ENCODE assay signal across 12 cellular contexts in the genomic region with DNA sequence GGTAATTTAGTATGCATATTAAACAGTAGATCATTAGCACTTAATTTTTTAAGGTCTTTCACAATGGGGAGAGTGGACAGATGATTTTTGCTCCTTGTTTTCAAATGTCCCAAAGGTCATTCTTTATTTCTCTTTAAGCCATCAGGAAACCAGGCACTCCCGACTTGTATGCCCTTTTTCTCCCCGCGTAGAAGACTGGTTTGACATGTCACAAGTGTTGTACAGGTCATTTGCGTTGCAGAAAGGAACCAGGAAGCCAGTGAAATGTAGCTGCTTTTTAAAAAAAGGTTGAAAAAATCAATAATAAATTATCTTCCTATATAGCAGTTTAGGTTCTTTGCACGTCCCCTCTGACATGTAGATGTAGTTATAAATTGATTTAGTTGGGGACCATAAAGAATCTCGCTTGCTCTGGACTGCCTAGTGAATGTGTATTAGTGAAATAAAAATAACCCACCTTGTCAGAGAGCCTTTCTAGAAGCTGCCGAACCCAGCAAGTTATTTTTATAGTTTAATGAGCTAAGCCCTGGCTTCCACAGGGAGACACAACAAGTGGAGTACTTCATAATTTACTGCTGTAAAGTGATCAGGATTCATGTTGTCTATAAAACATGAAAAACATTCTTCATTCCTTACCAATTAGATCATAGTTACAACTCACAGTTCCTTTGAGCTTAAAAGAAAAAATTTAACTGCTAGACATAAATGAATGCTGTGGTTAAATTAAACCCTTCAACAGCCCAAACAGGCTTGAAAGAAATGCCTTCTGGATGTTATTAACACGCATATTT.
A peak's percentile ranks its signal among the peaks of the same experiment; 100 is the strongest.
DNase-seq lines count a peak whose midpoint lies in the region; ATAC-seq and TF ChIP-seq lines count a peak whose summit lies in the region.
"Had no signal": no experiment of that assay in that cellular context is flagged by ENCODE, and none has a peak within 500 bp of the region (broad histone marks: within the 10 kb centered on the region; RNA-seq: fewer than 3 reads in every experiment).

No MANE protein-coding gene starts in this region.

- no peak overlapping the region for H2BK12ac ChIP-seq in neuronal stem cell (ENCODE audit: low read length)

- peaks cover 0 to 1% of the 10 kb centered on the region in 2 donors for H3K4me1 Mint-ChIP-seq in stimulated activated naive B cell treated with anti-CD40 and anti-IgM and Interleukin-4, amounts not matched to agents 10 μg/mL and 1 μg/mL and 100 μg/mL, for 72 hours

- no peaks in the 10 kb centered on the region for H3K36me3 ChIP-seq in neuronal stem cell (replicated peaks in 1 of 2; ENCODE audit: control insufficient read depth in 2 of 2, insufficient read depth in 2 of 2, low read length in 2 of 2)

- H4K91ac ChIP-seq in neuronal stem cell (ENCODE audit: low read depth, low read length, poor library complexity), result no peak overlapping the region

- H2AFZ ChIP-seq in neuronal stem cell (ENCODE audit: low read length), result peak overlapping the region; percentile 35

- no peak overlapping the region for H2AK5ac ChIP-seq in neuronal stem cell (ENCODE audit: low read depth, low read length)

- H3K23ac ChIP-seq in neuronal stem cell (ENCODE audit: low read depth, low read length, poor library complexity), result no peak overlapping the region

- no peak overlapping the region for H3K27ac ChIP-seq in neuronal stem cell (replicated peaks; ENCODE audit: low read length)
- H3K27ac ChIP-seq: testis had no signal

- H3K9me3 ChIP-seq in neuronal stem cell (replicated peaks in 1 of 2; ENCODE audit: control insufficient read depth in 2 of 2, insufficient read depth in 1 of 2, low read depth in 1 of 2, low read length in 2 of 2), result peaks cover 2 to 9% of the 10 kb centered on the region in 2 donors
- H3K9me3 ChIP-seq: testis had no signal

- H3K9ac ChIP-seq in neuronal stem cell (ENCODE audit: low read depth, low read length, poor library complexity), result no peak overlapping the region

- H2BK120ac ChIP-seq in neuronal stem cell (ENCODE audit: low read depth, low read length), result no peak overlapping the region

- H3K4me1 ChIP-seq in neuronal stem cell (ENCODE audit: control insufficient read depth in 2 of 2, insufficient read depth in 1 of 2, low read depth in 1 of 2, low read length in 2 of 2), result peaks cover 0 to 7% of the 10 kb centered on the region in 2 donors
- H3K4me1 ChIP-seq: testis had no signal

- in situ Hi-C loops in G401 (cut with HindIII; ENCODE audit: low sequenced_read_pairs), result no loop called here

- peak overlapping the region; percentile 29 for H3K4me3 ChIP-seq in epithelial cell of proximal tubule (ENCODE audit: low read depth, low read length)
- H3K4me3 ChIP-seq in neuronal stem cell (ENCODE audit: low read length in 2 of 2), result no peak overlapping the region
- H3K4me3 ChIP-seq: testis had no signal

- no peak overlapping the region for H2BK5ac ChIP-seq in neuronal stem cell (ENCODE audit: low read length)

- H3K27me3 ChIP-seq in neuronal stem cell (ENCODE audit: control insufficient read depth in 3 of 3, insufficient read depth in 3 of 3, low read depth in 1 of 3, low read length in 3 of 3), result no peaks in the 10 kb centered on the region
- H3K27me3 ChIP-seq: testis had no signal

- H4K8ac ChIP-seq in neuronal stem cell (ENCODE audit: low read depth, low read length), result no peak overlapping the region

- no peak overlapping the region for H3K27ac Mint-ChIP-seq in stimulated activated naive B cell treated with anti-CD40 and anti-IgM and Interleukin-4, amounts not matched to agents 10 μg/mL and 1 μg/mL and 100 μg/mL, for 72 hours

- no peak overlapping the region for H3K14ac ChIP-seq in neuronal stem cell (ENCODE audit: low read length)

- H3K9me3 Mint-ChIP-seq in stimulated activated naive B cell treated with anti-CD40 and anti-IgM and Interleukin-4, amounts not matched to agents 10 μg/mL and 1 μg/mL and 100 μg/mL, for 72 hours, result peaks cover 14 to 17% of the 10 kb centered on the region in 2 donors

- ATAC-seq in GM21825 (IDR thresholded peaks at IDR 0.05; ENCODE audit: unreplicated experiment), result no peak
- ATAC-seq in stimulated activated naive B cell treated with anti-CD40 and anti-IgM and Interleukin-4, amounts not matched to agents 10 μg/mL and 1 μg/mL and 100 μg/mL, for 72 hours (replicated peaks), result no peak
- ATAC-seq in GM18498 (IDR thresholded peaks at IDR 0.05; ENCODE audit: unreplicated experiment), result no peak

- WGBS in neuronal stem cell (ENCODE audit: extremely low coverage in 2 of 2, insufficient read length in 2 of 2, insufficient replicate concordance in 1 of 2), 2 donors, result no CpG with 5 or more reads among the region's 8 CpGs

- H3K4me3 Mint-ChIP-seq in stimulated activated naive B cell treated with anti-CD40 and anti-IgM and Interleukin-4, amounts not matched to agents 10 μg/mL and 1 μg/mL and 100 μg/mL, for 72 hours, result no peak overlapping the region

- no peaks in the 10 kb centered on the region for H3K79me1 ChIP-seq in neuronal stem cell (ENCODE audit: low read depth, low read length)

- TF ChIP-seq CTCF in epithelial cell of proximal tubule (conservative IDR thresholded peaks at IDR 0.05; ENCODE audit: low read depth, low read length), result no peak

- DNase-seq in DMS79 treated with DMSO at 0.1 percent for 48 hours (lab: John Stamatoyannopoulos, UW) (peak; percentile 67), NCI-H69 (lab: John Stamatoyannopoulos, UW) (peak; percentile 6), epithelial cell of proximal tubule (ENCODE audit: low read depth) (peak; percentile 56), neuronal stem cell (ENCODE audit: low spot score) (no peak), G401 (ENCODE audit: low spot score) (no peak)
- no peak for DNase-seq in stimulated activated naive B cell treated with anti-CD40 and anti-IgM and Interleukin-4, amounts not matched to agents 10 μg/mL and 1 μg/mL and 100 μg/mL, for 72 hours
- DNase-seq: activated naive CD4-positive, alpha-beta T cell treated with Interleukin-2 at 50 U/mL for 16 hours; hippocampal formation; KBM-7; testis had no signal

- H3K27me3 Mint-ChIP-seq in stimulated activated naive B cell treated with anti-CD40 and anti-IgM and Interleukin-4, amounts not matched to agents 10 μg/mL and 1 μg/mL and 100 μg/mL, for 72 hours, result no peaks in the 10 kb centered on the region

- peaks cover 0 to 3% of the 10 kb centered on the region in 2 donors for H3K36me3 Mint-ChIP-seq in stimulated activated naive B cell treated with anti-CD40 and anti-IgM and Interleukin-4, amounts not matched to agents 10 μg/mL and 1 μg/mL and 100 μg/mL, for 72 hours

- no peak overlapping the region for H3K18ac ChIP-seq in neuronal stem cell (ENCODE audit: low read length)

- H3K4ac ChIP-seq in neuronal stem cell (ENCODE audit: low read length), result no peak overlapping the region

- no peak overlapping the region for H2BK15ac ChIP-seq in neuronal stem cell (ENCODE audit: low read length)

- H3K4me2 ChIP-seq in neuronal stem cell (ENCODE audit: insufficient read depth, low read length, poor library complexity, severe bottlenecking), result no peak overlapping the region

Comparison
In these comparisons a context has a peak if more than half of its experiments do, and no peak if none do; other contexts are left out.
1. DNase-seq: peak in DMS79 treated with DMSO at 0.1 percent for 48 hours (single experiment), NCI-H69 (single experiment) and epithelial cell of proximal tubule (single experiment); none in neuronal stem cell (single experiment), stimulated activated naive B cell treated with anti-CD40 and anti-IgM and Interleukin-4, amounts not matched to agents 10 μg/mL and 1 μg/mL and 100 μg/mL, for 72 hours (single experiment) and G401 (single experiment).